Comparison of ENCODE assay signal across 8 cellular contexts in genomic region chr3:15205934-15206661, GRCh38. TPM values are rescaled to one million over a fixed set of nuclear protein-coding genes. Genes with fewer than 3 reads are reported as not detected.
DNase-seq lines count a peak whose midpoint lies in the region.

TSS of gene CAPN7 (plus strand) at chr3:15206246. CDS start at chr3:15206496, 250 bp downstream.

- DNase-seq in GM04503 (ENCODE audit: low read depth) (peak; percentile 52), HCEC 1CT (peak; percentile 93), NCI-H226 (peak; percentile 90), glomerular visceral epithelial cell (ENCODE audit: extremely low spot score) (peak; percentile 95), posterior cingulate gyrus (peak; percentile 85 to 99 (median 93)), ureter (ENCODE audit: low spot score) (peak; percentile 93), NCI-H82 (lab: John Stamatoyannopoulos, UW) (no peak)
- peak; percentile 98 for DNase-seq in activated effector memory CD4-positive, alpha-beta T cell treated with anti-CD3 and anti-CD28 coated beads, Interleukin-2, amount 50 U/mL, for 16 hours

- intact Hi-C loops in posterior cingulate gyrus (cut with DNase I), result loop anchor here (1.0 to 5.0 kb wide), 3 partner anchors 46 to 173 kb away; partner anchors contain the start of gene RBSN

RNA-seq across cellular contexts. Expression of gene CAPN7, which starts in this region (rescaled TPM):
- 48.1 TPM for total RNA-seq in ureter
